In the genomic region with DNA sequence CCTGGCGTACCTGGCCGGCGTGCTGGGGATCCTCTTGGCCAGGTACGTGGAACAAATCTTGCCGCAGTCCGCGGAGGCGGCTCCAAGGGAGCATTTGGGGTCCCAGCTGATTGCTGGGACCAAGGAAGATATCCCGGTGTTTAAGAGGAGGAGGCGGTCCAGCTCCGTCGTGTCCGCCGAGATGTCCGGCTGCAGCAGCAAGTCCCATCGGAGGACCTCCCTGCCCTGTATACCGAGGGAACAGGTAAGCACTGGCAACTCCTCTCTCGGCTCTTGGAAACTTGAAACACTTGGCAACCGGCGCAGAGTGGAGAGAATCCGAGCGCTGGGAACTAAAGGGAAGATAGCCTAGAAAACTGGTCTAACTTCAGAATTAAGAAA, we compare ENCODE assay signal across 9 cellular contexts. TPM values are rescaled to one million over a fixed set of nuclear protein-coding genes. Genes with fewer than 3 reads are reported as not detected.
A peak's percentile ranks its signal among the peaks of the same experiment; 100 is the strongest.
DNase-seq lines count a peak whose midpoint lies in the region; ATAC-seq and TF ChIP-seq lines count a peak whose summit lies in the region.
"Had no signal": no experiment of that assay in that cellular context is flagged by ENCODE, and none has a peak within 500 bp of the region (broad histone marks: within the 10 kb centered on the region; RNA-seq: fewer than 3 reads in every experiment).

No MANE protein-coding gene starts in this region.

- no TSS peak for BruUV-seq in MCF 10A (replicated peaks; lab: Mats Ljungman, UMichigan)

- H3K4me1 ChIP-seq in breast epithelium (no peaks in the 10 kb centered on the region), aorta (ENCODE audit: control insufficient read depth in 1 of 2, insufficient read depth in 2 of 2, low read length in 2 of 2) (peaks cover 0 to 3% of the 10 kb centered on the region in 2 donors)

- peaks cover 97% of the 10 kb centered on the region for H3K27me3 Mint-ChIP-seq in MCF 10A (ENCODE audit: insufficient read depth, unreplicated experiment)
- peaks cover 50% of the 10 kb centered on the region for H3K27me3 Mint-ChIP-seq in activated CD4-positive, alpha-beta memory T cell treated with anti-CD3 and anti-CD28 coated beads, Interleukin-2, amount 10 ng/mL, durations not matched to agents 7 days and 5 days

- no peaks in the 10 kb centered on the region for H3K36me3 Mint-ChIP-seq in MCF 10A (ENCODE audit: insufficient read depth, unreplicated experiment)
- no peaks in the 10 kb centered on the region for H3K36me3 Mint-ChIP-seq in activated CD4-positive, alpha-beta memory T cell treated with anti-CD3 and anti-CD28 coated beads, Interleukin-2, amount 10 ng/mL, durations not matched to agents 7 days and 5 days (ENCODE audit: low read depth)
- H3K36me3 Mint-ChIP-seq in activated naive CD4-positive, alpha-beta T cell treated with anti-CD3 and anti-CD28 coated beads, Interleukin-2, amount 50 U/mL, for 72 hours: peaks cover 0 to 6% of the 10 kb centered on the region in 2 donors
- H3K36me3 Mint-ChIP-seq: CD4-positive, alpha-beta memory T cell had no signal

- intact Hi-C loops in breast epithelium (cut with DNase I; ENCODE audit: low total_unique reads) (no loop called here), MCF 10A (cut with micrococcal nuclease) (no loop called here), aorta (cut with DNase I) (loop anchor here in 1 of 2 donors (5.0 kb wide), 1 partner anchor 232 kb away; no protein-coding TSS in a partner anchor)

- peak overlapping the region; percentile 29 to 85 for H3K27ac ChIP-seq in breast epithelium
- H3K27ac ChIP-seq in aorta (ENCODE audit: low read depth in 1 of 2, low read length in 2 of 2): peak overlapping the region; percentile 28 to 35

- H3K36me3 ChIP-seq in breast epithelium (no peaks in the 10 kb centered on the region), aorta (ENCODE audit: control insufficient read depth in 1 of 2, insufficient read depth in 2 of 2, low read length in 1 of 2) (no peaks in the 10 kb centered on the region)

- WGBS in aorta, 2 donors: 0% methylated on average over 22 of the region's 22 CpGs

- no peaks in the 10 kb centered on the region for H3K4me1 Mint-ChIP-seq in MCF 10A (ENCODE audit: insufficient read depth, unreplicated experiment)
- peaks cover 9% of the 10 kb centered on the region for H3K4me1 Mint-ChIP-seq in activated CD4-positive, alpha-beta memory T cell treated with anti-CD3 and anti-CD28 coated beads, Interleukin-2, amount 10 ng/mL, durations not matched to agents 7 days and 5 days

- no peaks in the 10 kb centered on the region for H3K9me3 ChIP-seq in breast epithelium
- no peaks in the 10 kb centered on the region for H3K9me3 ChIP-seq in aorta (ENCODE audit: control insufficient read depth, low read length)

- no peak for DNase-seq in breast epithelium (ENCODE audit: low spot score in 2 of 2)
- no peak for DNase-seq in MCF 10A (ENCODE audit: unreplicated experiment)
- DNase-seq in erythroblast (lab: John Stamatoyannopoulos, UW): peak; percentile 47 to 52
- peak; percentile 25 for DNase-seq in mucosa of gallbladder (ENCODE audit: low spot score)
- peak in 1 of 2 donors; percentile 51 for DNase-seq in aorta
- no peak for DNase-seq in central memory CD4-positive, alpha-beta T cell
- DNase-seq in activated CD4-positive, alpha-beta memory T cell treated with anti-CD3 and anti-CD28 coated beads, Interleukin-2, amount 10 ng/mL, durations not matched to agents 7 days and 5 days: no peak
- DNase-seq in activated naive CD4-positive, alpha-beta T cell treated with anti-CD3 and anti-CD28 coated beads, Interleukin-2, amount 50 U/mL, for 72 hours (ENCODE audit: low spot score in 2 of 2): no peak
- DNase-seq: CD4-positive, alpha-beta memory T cell had no signal

- ATAC-seq in aorta (ENCODE audit: low FRiP score): peak; percentile 42
- no peak for ATAC-seq in activated naive CD4-positive, alpha-beta T cell treated with anti-CD3 and anti-CD28 coated beads, Interleukin-2, amount 50 U/mL, for 72 hours

- POLR2A ChIA-PET in MCF 10A (lab: Yijun Ruan, JAX): no interaction called here
- POLR2A ChIA-PET in activated CD4-positive, alpha-beta memory T cell treated with anti-CD3 and anti-CD28 coated beads, Interleukin-2, amount 10 ng/mL, durations not matched to agents 7 days and 5 days (lab: Charles Lee): no interaction called here

- H3K27me3 ChIP-seq in breast epithelium (peaks cover 0 to 15% of the 10 kb centered on the region in 2 donors), aorta (ENCODE audit: control insufficient read depth in 1 of 2, insufficient read depth in 2 of 2, low read length in 1 of 2) (no peaks in the 10 kb centered on the region)

- H3K27ac Mint-ChIP-seq in MCF 10A (ENCODE audit: low read depth, unreplicated experiment): no peak overlapping the region
- no peak overlapping the region for H3K27ac Mint-ChIP-seq in activated CD4-positive, alpha-beta memory T cell treated with anti-CD3 and anti-CD28 coated beads, Interleukin-2, amount 10 ng/mL, durations not matched to agents 7 days and 5 days
- no peak overlapping the region for H3K27ac Mint-ChIP-seq in activated naive CD4-positive, alpha-beta T cell treated with anti-CD3 and anti-CD28 coated beads, Interleukin-2, amount 50 U/mL, for 72 hours
- H3K27ac Mint-ChIP-seq: CD4-positive, alpha-beta memory T cell had no signal

- no peaks in the 10 kb centered on the region for H3K9me3 Mint-ChIP-seq in MCF 10A (ENCODE audit: unreplicated experiment)
- no peaks in the 10 kb centered on the region for H3K9me3 Mint-ChIP-seq in activated CD4-positive, alpha-beta memory T cell treated with anti-CD3 and anti-CD28 coated beads, Interleukin-2, amount 10 ng/mL, durations not matched to agents 7 days and 5 days
- H3K9me3 Mint-ChIP-seq in activated naive CD4-positive, alpha-beta T cell treated with anti-CD3 and anti-CD28 coated beads, Interleukin-2, amount 50 U/mL, for 72 hours: no peaks in the 10 kb centered on the region
- H3K9me3 Mint-ChIP-seq: CD4-positive, alpha-beta memory T cell had no signal

- CTCF ChIA-PET in MCF 10A (lab: Yijun Ruan, JAX): interaction anchor here (0.7 kb wide), 1 partner anchor 217 kb away, joined by 3 read pairs; no protein-coding TSS in a partner anchor
- CTCF ChIA-PET in activated CD4-positive, alpha-beta memory T cell treated with anti-CD3 and anti-CD28 coated beads, Interleukin-2, amount 10 ng/mL, durations not matched to agents 7 days and 5 days (lab: Charles Lee): no interaction called here

- H3K4me3 ChIP-seq in breast epithelium: peak overlapping the region; percentile 56 to 78 (median 59)
- peak overlapping the region; percentile 84 to 95 for H3K4me3 ChIP-seq in aorta (ENCODE audit: low read length in 2 of 2)

- H3K4me3 Mint-ChIP-seq in MCF 10A (ENCODE audit: unreplicated experiment): no peak overlapping the region
- H3K4me3 Mint-ChIP-seq in activated CD4-positive, alpha-beta memory T cell treated with anti-CD3 and anti-CD28 coated beads, Interleukin-2, amount 10 ng/mL, durations not matched to agents 7 days and 5 days: no peak overlapping the region

- TF ChIP-seq POLR2A in breast epithelium (IDR thresholded peaks at IDR 0.05) (no peak), erythroblast (IDR thresholded peaks at IDR 0.05; ENCODE audit: low read length) (no peak)

- TF ChIP-seq CTCF in breast epithelium (IDR thresholded peaks at IDR 0.05) (no peak), MCF 10A (IDR thresholded peaks at IDR 0.05; ENCODE audit: unreplicated experiment) (no peak)

RNA-seq across cellular contexts. Expression of gene PDE3A, which starts 1.7 kb away (rescaled TPM):
- total RNA-seq in breast epithelium (10 to 100 TPM in 1 of 3 donors, 1 to 10 TPM in 2; 7.0 to 11.5 (median 9.4) TPM), MCF 10A (2022) (not detected in 2 replicates), mucosa of gallbladder (8.5 TPM), aorta (10 to 100 TPM; 94.7 to 99.3 TPM)
- 10 to 100 TPM in 1 of 2 donors, 1 to 10 TPM in 1; 7.4 to 30.1 TPM for polyA plus RNA-seq in aorta
- not detected for total RNA-seq in activated CD4-positive, alpha-beta memory T cell treated with anti-CD3 and anti-CD28 coated beads, Interleukin-2, amount 10 ng/mL, durations not matched to agents 7 days and 5 days
- not detected for total RNA-seq in activated naive CD4-positive, alpha-beta T cell treated with anti-CD3 and anti-CD28 coated beads, Interleukin-2, amount 50 U/mL, for 72 hours
- total RNA-seq: CD4-positive, alpha-beta memory T cell had no signal
- polyA plus RNA-seq: CD4-positive, alpha-beta memory T cell had no signal

Comparison
In these comparisons a context has a peak if more than half of its experiments do, and no peak if none do; other contexts are left out.
1. DNase-seq: peak in erythroblast (2 of 2) and mucosa of gallbladder (single experiment); none in breast epithelium (0 of 2), MCF 10A (single experiment), central memory CD4-positive, alpha-beta T cell (single experiment), activated CD4-positive, alpha-beta memory T cell treated with anti-CD3 and anti-CD28 coated beads, Interleukin-2, amount 10 ng/mL, durations not matched to agents 7 days and 5 days (single experiment) and activated naive CD4-positive, alpha-beta T cell treated with anti-CD3 and anti-CD28 coated beads, Interleukin-2, amount 50 U/mL, for 72 hours (0 of 2).
2. RNA of gene PDE3A, which starts 1.7 kb away (total RNA-seq): 94.7 to 99.3 TPM in aorta; 7.0 to 11.5 TPM in breast epithelium, 8.5 TPM in mucosa of gallbladder (single experiment), not detected in MCF 10A, not detected in activated CD4-positive, alpha-beta memory T cell treated with anti-CD3 and anti-CD28 coated beads, Interleukin-2, amount 10 ng/mL, durations not matched to agents 7 days and 5 days and not detected in activated naive CD4-positive, alpha-beta T cell treated with anti-CD3 and anti-CD28 coated beads, Interleukin-2, amount 50 U/mL, for 72 hours; every median in the first group is over 4 times any median in the second.